In genomic region chr12:127455347-127456265, GRCh38 we compare ENCODE assay signal across 10 cellular contexts.
DNase-seq lines count a peak whose midpoint lies in the region; ATAC-seq and TF ChIP-seq lines count a peak whose summit lies in the region.
"Had no signal": no experiment of that assay in that cellular context is flagged by ENCODE, and none has a peak within 500 bp of the region (broad histone marks: within the 10 kb centered on the region; RNA-seq: fewer than 3 reads in every experiment).

No MANE protein-coding gene starts in this region.

- H3K36me3 ChIP-seq in lower lobe of right lung (no peaks in the 10 kb centered on the region), OCI-LY7 (ENCODE audit: insufficient read depth, low read length) (no peaks in the 10 kb centered on the region)
- H3K36me3 ChIP-seq: gastrocnemius medialis had no signal

- H3K4me3 ChIP-seq in AG04449 (ENCODE audit: low read depth, low read length) (peak overlapping the region; percentile 38), lower lobe of right lung (no peak overlapping the region), OCI-LY7 (ENCODE audit: low read depth, low read length, poor library complexity, severe bottlenecking) (no peak overlapping the region)
- H3K4me3 ChIP-seq: gastrocnemius medialis had no signal

- H3K36me3 Mint-ChIP-seq in chondrocyte (ENCODE audit: low read depth) = peaks cover 2% of the 10 kb centered on the region

- peaks cover 5% of the 10 kb centered on the region for H3K9me3 Mint-ChIP-seq in chondrocyte (ENCODE audit: low read depth)
- H3K9me3 Mint-ChIP-seq: T-helper 2 cell treated with Interferon-gamma antibody and Interleukin-4, amounts not matched to agents 5 μg/mL and 100 μg/mL, for 36 hours had no signal

- no peaks in the 10 kb centered on the region for H4K20me1 ChIP-seq in OCI-LY7 (ENCODE audit: insufficient read depth, low read length)

- no peaks in the 10 kb centered on the region for H3K9me2 ChIP-seq in OCI-LY7 (ENCODE audit: insufficient read depth, low read length)

- TF ChIP-seq CTCF in AG04449 (IDR thresholded peaks at IDR 0.05; ENCODE audit: insufficient read depth, low read length, missing control alignments) (peak; percentile 9), chondrocyte (IDR thresholded peaks at IDR 0.05) (peak; percentile 61), lower lobe of right lung (IDR thresholded peaks at IDR 0.05) (no peak), OCI-LY7 (conservative IDR thresholded peaks at IDR 0.05; ENCODE audit: low read length) (no peak)

- POLR2A ChIA-PET in AG04449 (lab: Yijun Ruan, JAX) (no interaction called here), OCI-LY7 (lab: Charles Lee) (no interaction called here)

- DNase-seq in AG04449 (ENCODE audit: low read depth, low spot score) (no peak), ELF-1 (ENCODE audit: low read depth, low spot score) (peak; percentile 11), chondrocyte (ENCODE audit: low spot score) (no peak), lower lobe of right lung (no peak), OCI-LY7 (ENCODE audit: low spot score) (no peak), RPMI8226 (no peak)
- DNase-seq: gastrocnemius medialis had no signal

- ATAC-seq in lower lobe of right lung (peak; percentile 23 to 46), HG03432 (IDR thresholded peaks at IDR 0.05; ENCODE audit: unreplicated experiment) (no peak), GM18511 (IDR thresholded peaks at IDR 0.05; ENCODE audit: unreplicated experiment) (no peak)
- ATAC-seq: gastrocnemius medialis had no signal

- no peak overlapping the region for H2AFZ ChIP-seq in OCI-LY7 (ENCODE audit: low read length)

- H3K4me1 ChIP-seq in lower lobe of right lung (no peaks in the 10 kb centered on the region), OCI-LY7 (ENCODE audit: insufficient read depth, low read length, poor library complexity, severe bottlenecking) (no peaks in the 10 kb centered on the region)
- H3K4me1 ChIP-seq: gastrocnemius medialis had no signal

- H3K4me3 Mint-ChIP-seq in chondrocyte (ENCODE audit: unreplicated experiment) = peak overlapping the region; percentile 62
- H3K4me3 Mint-ChIP-seq: T-helper 2 cell treated with Interferon-gamma antibody and Interleukin-4, amounts not matched to agents 5 μg/mL and 100 μg/mL, for 36 hours had no signal

- H3K9me3 ChIP-seq in lower lobe of right lung = no peaks in the 10 kb centered on the region
- no peaks in the 10 kb centered on the region for H3K9me3 ChIP-seq in OCI-LY7 (ENCODE audit: low read length)
- H3K9me3 ChIP-seq: gastrocnemius medialis had no signal

- H3K27me3 ChIP-seq in lower lobe of right lung (ENCODE audit: low read depth) = peaks cover 37% of the 10 kb centered on the region

- peaks cover 22% of the 10 kb centered on the region for H3K4me1 Mint-ChIP-seq in chondrocyte (ENCODE audit: low read depth)

- no peak overlapping the region for H3K27ac Mint-ChIP-seq in chondrocyte (ENCODE audit: unreplicated experiment)
- H3K27ac Mint-ChIP-seq: T-helper 2 cell treated with Interferon-gamma antibody and Interleukin-4, amounts not matched to agents 5 μg/mL and 100 μg/mL, for 36 hours had no signal

- intact Hi-C loops in lower lobe of right lung (cut with DNase I) = no loop called here
- intact Hi-C loops in OCI-LY7 (cut with micrococcal nuclease; ENCODE audit: unreplicated experiment) = no loop called here

- no TSS peak for BruUV-seq in OCI-LY7 (replicated peaks; lab: Mats Ljungman, UMichigan)

- no peak overlapping the region for H3K4me2 ChIP-seq in OCI-LY7 (ENCODE audit: low read length)

- H3K79me2 ChIP-seq in OCI-LY7 (ENCODE audit: insufficient read depth, low read depth, low read length) = no peaks in the 10 kb centered on the region

- H3K27me3 Mint-ChIP-seq in chondrocyte (ENCODE audit: low read depth) = peaks cover 15% of the 10 kb centered on the region

- H3K27ac ChIP-seq in lower lobe of right lung (no peak overlapping the region), OCI-LY7 (ENCODE audit: low read depth, low read length, poor library complexity, severe bottlenecking) (no peak overlapping the region)
- H3K27ac ChIP-seq: gastrocnemius medialis had no signal

- CTCF ChIA-PET in AG04449 (lab: Yijun Ruan, JAX) (interaction anchor here (1.1 to 2.0 kb wide), 2 partner anchors 14 to 223 kb away, joined by 3 to 11 read pairs; no protein-coding TSS in a partner anchor), OCI-LY7 (lab: Charles Lee; ENCODE audit: unreplicated experiment) (no interaction called here)

Comparison
In these comparisons a context has a peak if more than half of its experiments do, and no peak if none do; other contexts are left out.
1. CTCF ChIP-seq: peak in AG04449 (single experiment) and chondrocyte (single experiment); none in lower lobe of right lung (single experiment) and OCI-LY7 (single experiment).
2. ATAC-seq: peak in lower lobe of right lung (2 of 2); none in HG03432 (single experiment) and GM18511 (single experiment).